ENCODE assay signal across 13 cellular contexts in genomic region chr1:15206418-15207030, GRCh38. TPM values are rescaled to one million over a fixed set of nuclear protein-coding genes. Genes with fewer than 3 reads are reported as not detected.
DNase-seq lines count a peak whose midpoint lies in the region; ATAC-seq and TF ChIP-seq lines count a peak whose summit lies in the region.
"Had no signal": no experiment of that assay in that cellular context is flagged by ENCODE, and none has a peak within 500 bp of the region (broad histone marks: within the 10 kb centered on the region; RNA-seq: fewer than 3 reads in every experiment).

No MANE protein-coding gene starts in this region.

- H2BK15ac ChIP-seq in IMR-90 (ENCODE audit: low read depth, low read length) (no peak overlapping the region), mesenchymal stem cell (ENCODE audit: low read depth, poor library complexity, severe bottlenecking) (no peak overlapping the region)

- peaks cover 15% of the 10 kb centered on the region; the same call in 1 of the 2 replicates for H4K20me1 ChIP-seq in IMR-90 (ENCODE audit: insufficient read depth, low read length)

- H3K27ac ChIP-seq in AG04450 (ENCODE audit: low read depth, low read length) (peak overlapping the region; percentile 21), IMR-90 (ENCODE audit: insufficient read depth, low read length) (no peak overlapping the region), mesenchymal stem cell (ENCODE audit: low read length, poor library complexity, severe bottlenecking) (no peak overlapping the region)
- H3K27ac ChIP-seq: lower lobe of right lung, prostate gland had no signal

- no TSS peak for BruUV-seq in IMR-90 (replicated peaks; lab: Mats Ljungman, UMichigan)

- dilution Hi-C loops in IMR-90 (cut with HindIII; ENCODE audit: low sequenced_read_pairs, unreplicated experiment) = no loop called here

- H2AFZ ChIP-seq in IMR-90 (replicated peaks; ENCODE audit: low read length, poor library complexity) = no peak overlapping the region
- H2AFZ ChIP-seq in mesenchymal stem cell (ENCODE audit: low read depth, low read length) = no peak overlapping the region

- no peaks in the 10 kb centered on the region for H3K27me3 ChIP-seq in AG04450 (ENCODE audit: control insufficient read depth, insufficient read depth, low read length)
- no peaks in the 10 kb centered on the region for H3K27me3 ChIP-seq in IMR-90 (ENCODE audit: control insufficient read depth, insufficient read depth, low read length)
- peaks cover 0 to 9% of the 10 kb centered on the region in 2 experiments for H3K27me3 ChIP-seq in mesenchymal stem cell (ENCODE audit: control insufficient read depth in 1 of 2, insufficient read depth in 1 of 2, low read length in 2 of 2)

- H4K5ac ChIP-seq in IMR-90 (ENCODE audit: low read depth, low read length) = no peak overlapping the region

- 60% methylated on average over 2 of the region's 8 CpGs; no CpG with 5 or more reads in 1 of the 2 experiments for WGBS in IMR-90 (ENCODE audit: extremely low coverage in 2 of 2, insufficient read length in 1 of 2), 2 experiments
- WGBS in mesenchymal stem cell = 63% methylated on average over 8 of the region's 8 CpGs

- peak overlapping the region; percentile 34 for H3K27ac Mint-ChIP-seq in chondrocyte (ENCODE audit: unreplicated experiment)

- TF ChIP-seq POLR2A in IMR-90 (IDR thresholded peaks at IDR 0.05; ENCODE audit: low read depth, low read length) = no peak

- no peak overlapping the region for H3K4ac ChIP-seq in IMR-90 (ENCODE audit: low read depth, low read length)
- H3K4ac ChIP-seq in mesenchymal stem cell (ENCODE audit: low read depth in 1 of 2, low read length in 2 of 2) = peak overlapping the region in 1 of 2 experiments; percentile 4

- intact Hi-C loops in IMR-90 (cut with micrococcal nuclease) = no loop called here

- H3K23ac ChIP-seq in IMR-90 (ENCODE audit: low read depth, low read length) = no peak overlapping the region
- no peak overlapping the region for H3K23ac ChIP-seq in mesenchymal stem cell (ENCODE audit: low read length in 2 of 2)

- no peak overlapping the region for H2BK120ac ChIP-seq in IMR-90 (ENCODE audit: low read depth, low read length)
- no peak overlapping the region for H2BK120ac ChIP-seq in mesenchymal stem cell (ENCODE audit: low read depth, low read length)

- H3K9me3 ChIP-seq in AG04450 (ENCODE audit: control insufficient read depth, insufficient read depth, low read length) (no peaks in the 10 kb centered on the region), IMR-90 (ENCODE audit: control insufficient read depth, insufficient read depth, low read length) (no peaks in the 10 kb centered on the region), mesenchymal stem cell (ENCODE audit: control insufficient read depth, low read length) (no peaks in the 10 kb centered on the region)
- H3K9me3 ChIP-seq: lower lobe of right lung, prostate gland had no signal

- H2BK5ac ChIP-seq in IMR-90 (ENCODE audit: low read depth, low read length, poor library complexity, severe bottlenecking) = no peak overlapping the region
- no peak overlapping the region for H2BK5ac ChIP-seq in mesenchymal stem cell (ENCODE audit: low read depth, low read length, poor library complexity, severe bottlenecking)

- H3K9ac ChIP-seq in IMR-90 (ENCODE audit: low read depth, low read length) = no peak overlapping the region
- no peak overlapping the region for H3K9ac ChIP-seq in mesenchymal stem cell (ENCODE audit: low read length)

- no peak overlapping the region for H3K4me3 Mint-ChIP-seq in chondrocyte (ENCODE audit: unreplicated experiment)
- H3K4me3 Mint-ChIP-seq: activated T-cell treated with anti-CD3 and anti-CD28 coated beads, Interleukin-2, amount 50 U/mL, for 4 hours had no signal

- H2BK20ac ChIP-seq in IMR-90 (ENCODE audit: low read depth, low read length) = no peak overlapping the region

- DNase-seq in AG04450 (ENCODE audit: low read depth, low spot score) (peak; percentile 18), IMR-90 (peak; percentile 58), chondrocyte (ENCODE audit: low spot score) (no peak), mesenchymal stem cell (no peak), NCI-H1417 (lab: John Stamatoyannopoulos, UW) (no peak)
- DNase-seq in stimulated activated CD4-positive, alpha-beta T cell treated with anti-CD3 and anti-CD28 coated beads, Interleukin-2, amount 100 ng/mL, for 48 hours = no peak
- DNase-seq: activated T-cell treated with anti-CD3 and anti-CD28 coated beads, Interleukin-2, amount 50 U/mL, for 4 hours; KG1; lower lobe of right lung; Right ventricle myocardium superior had no signal

- H3K4me1 Mint-ChIP-seq in chondrocyte (ENCODE audit: low read depth) = peaks cover 33% of the 10 kb centered on the region

- TF ChIP-seq CTCF in AG04450 (IDR thresholded peaks at IDR 0.05; ENCODE audit: low read depth, low read length) (no peak), IMR-90 (conservative IDR thresholded peaks at IDR 0.05; ENCODE audit: low read depth, low read length) (no peak), chondrocyte (IDR thresholded peaks at IDR 0.05) (no peak)

- TF ChIP-seq RAD21 in IMR-90 (IDR thresholded peaks at IDR 0.05; ENCODE audit: low read length) = no peak

- peaks cover 10% of the 10 kb centered on the region for H3K27me3 Mint-ChIP-seq in chondrocyte (ENCODE audit: low read depth)

- H3K9me1 ChIP-seq in IMR-90 (ENCODE audit: insufficient read depth, low read length) = peaks cover 5% of the 10 kb centered on the region

- no peak overlapping the region for H3K4me2 ChIP-seq in IMR-90 (ENCODE audit: low read depth, low read length)
- no peak overlapping the region for H3K4me2 ChIP-seq in mesenchymal stem cell (ENCODE audit: low read length, poor library complexity, severe bottlenecking)

- CTCF ChIA-PET in AG04450 (lab: Charles Lee) (no interaction called here), IMR-90 (lab: Yijun Ruan, JAX) (no interaction called here)

- ATAC-seq in IMR-90 (ENCODE audit: low read depth) (peak; percentile 52), HG03457 (IDR thresholded peaks at IDR 0.05; ENCODE audit: unreplicated experiment) (no peak), GM19452 (IDR thresholded peaks at IDR 0.05; ENCODE audit: unreplicated experiment) (no peak)
- ATAC-seq: activated T-cell treated with anti-CD3 and anti-CD28 coated beads, Interleukin-2, amount 50 U/mL, for 4 hours; lower lobe of right lung had no signal

- H3K4me1 ChIP-seq in IMR-90 (ENCODE audit: control insufficient read depth, insufficient read depth, low read length) = peaks cover 13% of the 10 kb centered on the region
- peaks cover 36% of the 10 kb centered on the region for H3K4me1 ChIP-seq in mesenchymal stem cell (ENCODE audit: control insufficient read depth, insufficient read depth, low read depth, low read length)

- in situ Hi-C loops in IMR-90 (cut with MboI; ENCODE audit: low sequenced_read_pairs) = no loop called here

- POLR2A ChIA-PET in AG04450 (lab: Yijun Ruan, JAX) = interaction anchor here (0.8 kb wide), 1 partner anchor 48 kb away, joined by 3 read pairs; no protein-coding TSS in a partner anchor
- POLR2A ChIA-PET in IMR-90 (lab: Charles Lee; ENCODE audit: unreplicated experiment) = no interaction called here

- no peak overlapping the region for H2BK12ac ChIP-seq in mesenchymal stem cell (ENCODE audit: low read length in 2 of 2)

- H2AK5ac ChIP-seq in IMR-90 (ENCODE audit: low read depth, low read length) (no peak overlapping the region), mesenchymal stem cell (ENCODE audit: low read length, severe bottlenecking) (no peak overlapping the region)

- no peaks in the 10 kb centered on the region for H3K36me3 Mint-ChIP-seq in chondrocyte (ENCODE audit: low read depth)

- no peak overlapping the region for H3K18ac ChIP-seq in IMR-90 (ENCODE audit: low read depth, low read length)
- peak overlapping the region in 1 of 2 experiments; percentile 52 for H3K18ac ChIP-seq in mesenchymal stem cell (ENCODE audit: low read depth in 1 of 2, low read length in 2 of 2)

- H4K91ac ChIP-seq in IMR-90 (ENCODE audit: insufficient read depth, low read depth, low read length) = no peak overlapping the region
- H4K91ac ChIP-seq in mesenchymal stem cell (ENCODE audit: low read length) = peak overlapping the region; percentile 46

- no peak overlapping the region for H3K56ac ChIP-seq in IMR-90 (ENCODE audit: extremely low read depth, insufficient read depth, low read length)

- no peak overlapping the region for H2AK9ac ChIP-seq in IMR-90 (replicated peaks; ENCODE audit: low read depth, low read length, poor library complexity)

- H3K9me3 Mint-ChIP-seq in chondrocyte (ENCODE audit: low read depth) = no peaks in the 10 kb centered on the region
- H3K9me3 Mint-ChIP-seq: activated T-cell treated with anti-CD3 and anti-CD28 coated beads, Interleukin-2, amount 50 U/mL, for 4 hours had no signal

- H3K4me3 ChIP-seq in AG04450 (ENCODE audit: low read depth, low read length) (no peak overlapping the region), IMR-90 (ENCODE audit: insufficient read depth, low read depth, low read length) (no peak overlapping the region), mesenchymal stem cell (ENCODE audit: insufficient read depth in 1 of 2, low read depth in 1 of 2, low read length in 2 of 2) (no peak overlapping the region)
- H3K4me3 ChIP-seq: lower lobe of right lung, prostate gland had no signal

- H3K36me3 ChIP-seq in IMR-90 (ENCODE audit: control insufficient read depth, insufficient read depth, low read length) = no peaks in the 10 kb centered on the region; the same call in 1 of the 2 replicates
- H3K36me3 ChIP-seq in mesenchymal stem cell (ENCODE audit: control insufficient read depth in 1 of 2, insufficient read depth in 2 of 2, low read depth in 1 of 2, low read length in 2 of 2) = peaks cover 0 to 3% of the 10 kb centered on the region in 2 experiments
- H3K36me3 ChIP-seq: lower lobe of right lung, prostate gland had no signal

- H4K8ac ChIP-seq in IMR-90 (ENCODE audit: low read depth in 2 of 2, low read length in 2 of 2) (no peak overlapping the region), mesenchymal stem cell (ENCODE audit: low read length) (peak overlapping the region; percentile 59)

- H3K14ac ChIP-seq in IMR-90 (replicated peaks; ENCODE audit: low read depth, low read length) (no peak overlapping the region), mesenchymal stem cell (ENCODE audit: low read length in 2 of 2) (no peak overlapping the region)

- H3K79me1 ChIP-seq in IMR-90 (ENCODE audit: low read depth in 1 of 2, low read length in 2 of 2) (peaks cover 26 to 68% of the 10 kb centered on the region in 2 experiments), mesenchymal stem cell (replicated peaks; ENCODE audit: low read length, poor library complexity, severe bottlenecking) (peaks cover 37% of the 10 kb centered on the region)

RNA-seq across cellular contexts. Expression of gene FHAD1, which starts 40.5 kb away (rescaled TPM):
- 0.09 and 0.36 TPM in 2 replicates for polyA plus RNA-seq in AG04450 (2011; rRNA removed)
- 0.30 TPM in 1 of 2 replicates, not detected in the other for polyA minus RNA-seq in AG04450 (2011; rRNA and poly(A)+ RNA removed)
- not detected in 2 replicates for total RNA-seq in IMR-90 (2012; rRNA removed)
- not detected in 2 replicates for polyA plus RNA-seq in IMR-90 (2012; rRNA removed)
- 0.01 and 0.04 TPM in 2 replicates for polyA plus RNA-seq in IMR-90 (2012; cell fraction: cytosol; rRNA removed)
- 0.04 and 0.13 TPM in 2 replicates for polyA plus RNA-seq in IMR-90 (2012; cell fraction: nucleus; rRNA removed; ENCODE audit: low replicate concordance)
- total RNA-seq in chondrocyte = not detected in 3 replicates
- 0.21 TPM for polyA plus RNA-seq in mesenchymal stem cell (2013, experiment 1 of 2)
- polyA plus RNA-seq in mesenchymal stem cell (2013, experiment 2 of 2) = 0.18 TPM
- total RNA-seq: Right ventricle myocardium superior had no signal

RNA-seq across cellular contexts. Expression of gene TMEM51, which starts 53.0 kb away (rescaled TPM):
- 25.5 and 28.6 TPM in 2 replicates for polyA plus RNA-seq in AG04450 (2011; rRNA removed)
- polyA minus RNA-seq in AG04450 (2011; rRNA and poly(A)+ RNA removed) = 9.0 and 13.6 TPM in 2 replicates
- total RNA-seq in IMR-90 (2012; rRNA removed) = 2.7 and 3.6 TPM in 2 replicates
- polyA plus RNA-seq in IMR-90 (2012; rRNA removed) = 10.2 and 11.6 TPM in 2 replicates
- 12.3 and 20.7 TPM in 2 replicates for polyA plus RNA-seq in IMR-90 (2012; cell fraction: cytosol; rRNA removed)
- polyA plus RNA-seq in IMR-90 (2012; cell fraction: nucleus; rRNA removed; ENCODE audit: low replicate concordance) = 8.6 and 13.7 TPM in 2 replicates
- 0.82 to 1.9 TPM (median 1.8 TPM) in 3 replicates for total RNA-seq in chondrocyte
- 48.1 TPM for polyA plus RNA-seq in mesenchymal stem cell (2013, experiment 1 of 2)
- 46.7 TPM for polyA plus RNA-seq in mesenchymal stem cell (2013, experiment 2 of 2)

Comparison
In these comparisons a context has a peak if more than half of its experiments do, and no peak if none do; other contexts are left out.
1. DNase-seq: peak in AG04450 (single experiment) and IMR-90 (single experiment); none in chondrocyte (single experiment), mesenchymal stem cell (single experiment), stimulated activated CD4-positive, alpha-beta T cell treated with anti-CD3 and anti-CD28 coated beads, Interleukin-2, amount 100 ng/mL, for 48 hours (0 of 2) and NCI-H1417 (0 of 3).